In genomic region chr19:45304141-45304926, GRCh38 we compare ENCODE assay signal across 3 cellular contexts.
TF ChIP-seq lines count a peak whose summit lies in the region.

No MANE protein-coding gene starts in this region.

TF ChIP-seq in A549, 52 proteins besides CTCF, POLR2A, EP300 and RAD21:
- TF ChIP-seq USF2 (IDR thresholded peaks at IDR 0.05) (0 out of 2 replicates have a peak, but pooled peaks have one; percentile 5), MYC (IDR thresholded peaks at IDR 0.05; ENCODE audit: borderline replicate concordance, low read length) (no peak)

TF ChIP-seq in SK-N-SH, 30 proteins besides CTCF, POLR2A, EP300 and RAD21:
- TF ChIP-seq IRF3 (IDR thresholded peaks at IDR 0.05; ENCODE audit: low read depth, low read length) (no peak), RFX5 (IDR thresholded peaks at IDR 0.05; ENCODE audit: low read length) (no peak), PBX3 (IDR thresholded peaks at IDR 0.05) (no peak), USF1 (IDR thresholded peaks at IDR 0.05; ENCODE audit: borderline replicate concordance, low read depth) (peak; percentile 36; the same call in 1 of the 2 replicates), NFIC (IDR thresholded peaks at IDR 0.05; ENCODE audit: borderline replicate concordance) (no peak), TAF1 (IDR thresholded peaks at IDR 0.05; ENCODE audit: borderline replicate concordance, low read depth, low read length) (no peak)

TF ChIP-seq in endothelial cell of umbilical vein, 7 proteins besides CTCF, POLR2A, EP300 and RAD21:
- TF ChIP-seq MYC (IDR thresholded peaks at IDR 0.05; ENCODE audit: low read depth, low read length) (no peak), POLR2AphosphoS5 (IDR thresholded peaks at IDR 0.05; ENCODE audit: insufficient read depth, low read depth, low read length) (peak; percentile 10), JUN (IDR thresholded peaks at IDR 0.05; ENCODE audit: borderline replicate concordance, insufficient read depth, insufficient read length, low read depth) (no peak)
